In the genomic region with DNA sequence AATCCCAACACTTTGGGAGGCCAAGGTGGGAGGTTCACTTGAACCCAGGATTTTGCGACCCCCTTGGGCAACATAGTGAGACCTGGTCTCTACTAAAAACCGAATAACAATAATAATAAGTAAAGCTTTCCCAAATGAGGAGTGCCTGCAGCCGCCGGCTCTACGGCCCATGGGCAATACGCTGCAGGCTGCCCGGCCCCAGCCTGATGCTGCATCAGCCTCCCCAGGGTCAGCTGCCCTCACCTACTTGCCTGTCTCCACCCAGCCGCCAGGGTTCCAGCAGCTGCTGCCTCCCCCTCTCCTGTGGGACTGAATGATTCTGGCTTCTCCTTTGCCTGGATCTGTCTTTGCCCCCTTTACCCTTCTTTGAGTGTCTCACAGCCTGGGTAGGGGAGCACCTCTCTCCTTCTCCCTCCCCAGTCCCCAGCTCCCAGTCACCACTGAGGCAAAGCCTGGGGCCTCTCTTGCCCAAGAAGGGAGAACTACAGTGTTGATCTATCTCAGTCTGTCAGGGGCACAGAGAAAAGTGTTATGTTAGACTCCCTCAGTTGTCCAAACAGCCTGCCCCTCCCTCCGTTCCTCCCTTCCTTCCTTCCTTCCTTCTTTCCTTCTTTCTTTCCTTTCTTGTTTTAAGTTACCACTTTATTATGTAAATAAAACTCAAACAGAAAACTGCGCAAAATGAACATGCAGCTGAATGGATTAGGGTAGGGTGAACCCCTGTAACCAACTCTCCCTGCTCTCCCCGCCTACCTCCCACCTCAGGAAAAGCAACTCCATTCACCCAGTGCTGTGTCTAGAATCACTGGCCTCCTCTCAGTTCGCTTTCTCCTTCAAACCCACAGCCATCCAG, we compare ENCODE assay signal across 15 cellular contexts.
"Had no signal": no experiment of that assay in that cellular context is flagged by ENCODE, and none has a peak within 500 bp of the region (broad histone marks: within the 10 kb centered on the region; RNA-seq: fewer than 3 reads in every experiment).

No MANE protein-coding gene starts in this region.

- DNase-seq: activated CD4-positive, alpha-beta T cell treated with anti-CD3 and anti-CD28 coated beads, Interleukin-2, amount 50 U/mL, for 48 hours; activated CD4-positive, CD25-positive, alpha-beta regulatory T cell treated with anti-CD3 and anti-CD28 coated beads, Interleukin-2, amount 50 U/mL, for 72 hours; activated CD8-positive, alpha-beta memory T cell treated with anti-CD3 and anti-CD28 coated beads, Interleukin-2, amount 10 ng/mL, durations not matched to agents 7 days and 5 days; activated gamma-delta T cell treated with Interleukin-2 at 50 U/mL for 16 hours; activated naive CD8-positive, alpha-beta T cell treated with anti-CD3 and anti-CD28 coated beads, Interleukin-2, amount 10 ng/mL, durations not matched to agents 7 days and 5 days; activated T-cell treated with anti-CD3 and anti-CD28 coated beads, Interleukin-2, amount 50 U/mL, for 48 hours; foreskin keratinocyte; islet precursor cell; left ventricle myocardium superior; retina; small intestine; tibial artery had no signal

- H3K27ac Mint-ChIP-seq: activated CD8-positive, alpha-beta memory T cell treated with anti-CD3 and anti-CD28 coated beads, Interleukin-2, amount 10 ng/mL, durations not matched to agents 7 days and 5 days; activated naive CD8-positive, alpha-beta T cell treated with anti-CD3 and anti-CD28 coated beads, Interleukin-2, amount 10 ng/mL, durations not matched to agents 7 days and 5 days; T-helper 2 cell treated with Interferon-gamma antibody and Interleukin-4, amounts not matched to agents 5 μg/mL and 100 μg/mL, for 36 hours had no signal

- H3K4me1 Mint-ChIP-seq: activated CD8-positive, alpha-beta memory T cell treated with anti-CD3 and anti-CD28 coated beads, Interleukin-2, amount 10 ng/mL, durations not matched to agents 7 days and 5 days; activated naive CD8-positive, alpha-beta T cell treated with anti-CD3 and anti-CD28 coated beads, Interleukin-2, amount 10 ng/mL, durations not matched to agents 7 days and 5 days had no signal

- H3K4me3 ChIP-seq: tibial artery had no signal

- H3K27me3 ChIP-seq: foreskin keratinocyte, tibial artery had no signal

- H3K36me3 ChIP-seq: tibial artery had no signal

- H3K9me3 ChIP-seq: tibial artery had no signal

- FAIRE-seq: bronchial epithelial cell, endometrium, small intestine had no signal

- H3K36me3 Mint-ChIP-seq: activated CD8-positive, alpha-beta memory T cell treated with anti-CD3 and anti-CD28 coated beads, Interleukin-2, amount 10 ng/mL, durations not matched to agents 7 days and 5 days; activated naive CD8-positive, alpha-beta T cell treated with anti-CD3 and anti-CD28 coated beads, Interleukin-2, amount 10 ng/mL, durations not matched to agents 7 days and 5 days had no signal

- H3K27me3 Mint-ChIP-seq: activated CD8-positive, alpha-beta memory T cell treated with anti-CD3 and anti-CD28 coated beads, Interleukin-2, amount 10 ng/mL, durations not matched to agents 7 days and 5 days had no signal

- H3K9me3 Mint-ChIP-seq: activated naive CD8-positive, alpha-beta T cell treated with anti-CD3 and anti-CD28 coated beads, Interleukin-2, amount 10 ng/mL, durations not matched to agents 7 days and 5 days; T-helper 2 cell treated with Interferon-gamma antibody and Interleukin-4, amounts not matched to agents 5 μg/mL and 100 μg/mL, for 36 hours had no signal

- ATAC-seq: activated CD8-positive, alpha-beta memory T cell treated with anti-CD3 and anti-CD28 coated beads, Interleukin-2, amount 10 ng/mL, durations not matched to agents 7 days and 5 days had no signal

- H3K27ac ChIP-seq: foreskin keratinocyte, tibial artery had no signal

- H3K4me3 Mint-ChIP-seq: activated CD8-positive, alpha-beta memory T cell treated with anti-CD3 and anti-CD28 coated beads, Interleukin-2, amount 10 ng/mL, durations not matched to agents 7 days and 5 days; activated naive CD8-positive, alpha-beta T cell treated with anti-CD3 and anti-CD28 coated beads, Interleukin-2, amount 10 ng/mL, durations not matched to agents 7 days and 5 days; T-helper 2 cell treated with Interferon-gamma antibody and Interleukin-4, amounts not matched to agents 5 μg/mL and 100 μg/mL, for 36 hours had no signal
